In genomic region chr16:69339289-69340094, GRCh38 we compare ENCODE assay signal across 1 cellular context.
TF ChIP-seq lines count a peak whose summit lies in the region.

COG8 (minus strand) TSS chr16:69339564; CDS start chr16:69339552, 12 bp downstream.
NIP7 (plus strand) TSS chr16:69339772; CDS start chr16:69339830, 58 bp downstream.

TF ChIP-seq in K562, 482 proteins besides CTCF, POLR2A, EP300 and RAD21 (continued from another document and continues in another):
- TF ChIP-seq ARID3B (CRISPR knock-in tag; IDR thresholded peaks at IDR 0.05; ENCODE audit: borderline replicate concordance): no peak
- peak; percentile 93 for TF ChIP-seq TAF7 (tag; IDR thresholded peaks at IDR 0.05)
- peak; percentile 99 for TF ChIP-seq ZBTB40 (IDR thresholded peaks at IDR 0.05)
- no peak for TF ChIP-seq ZBTB40 (CRISPR knock-in tag; IDR thresholded peaks at IDR 0.05)
- TF ChIP-seq HNRNPK (IDR thresholded peaks at IDR 0.05; ENCODE audit: low read depth, low read length, poor library complexity, severe bottlenecking): no peak
- 0 out of 2 replicates have a peak, but pooled peaks have one; percentile 44 for TF ChIP-seq ZNF830 (CRISPR knock-in tag; IDR thresholded peaks at IDR 0.05)
- 0 out of 4 replicates have a peak, but pooled peaks of 1 of the 2 experiments have one; percentile 64 for TF ChIP-seq ZMIZ1 (IDR thresholded peaks at IDR 0.05; ENCODE audit: low read depth in 2 of 2, low read length in 2 of 2)
- peak; percentile 98 for TF ChIP-seq MYC (IDR thresholded peaks at IDR 0.05; ENCODE audit: low read depth, low read length)
- TF ChIP-seq MYC (CRISPR knock-in tag; IDR thresholded peaks at IDR 0.05; ENCODE audit: borderline replicate concordance, low read depth): peak; percentile 82; the same call in 1 of the 2 replicates
- peak; percentile 93 for TF ChIP-seq SUPT5H (IDR thresholded peaks at IDR 0.05)
- peak; percentile 96 for TF ChIP-seq PHF8 (IDR thresholded peaks at IDR 0.05; ENCODE audit: borderline replicate concordance, low read length)
- TF ChIP-seq ILF3 (IDR thresholded peaks at IDR 0.05; ENCODE audit: borderline replicate concordance): peak; percentile 31; the same call in 1 of the 2 replicates
- TF ChIP-seq ZNF395 (CRISPR knock-in tag; IDR thresholded peaks at IDR 0.05): no peak
- no peak for TF ChIP-seq MYNN (IDR thresholded peaks at IDR 0.05)
- TF ChIP-seq MYNN (CRISPR knock-in tag; IDR thresholded peaks at IDR 0.05): no peak
- TF ChIP-seq ATF3 (IDR thresholded peaks at IDR 0.05): peak; percentile 16; the same call in 1 of the 2 replicates
- TF ChIP-seq ATF3 (CRISPR knock-in tag; conservative IDR thresholded peaks at IDR 0.05): 0 out of 2 replicates have a peak, but pooled peaks have one; percentile 35
- no peak for TF ChIP-seq ZNF707 (CRISPR knock-in tag; conservative IDR thresholded peaks at IDR 0.05)
- peak; percentile 97 for TF ChIP-seq C11orf30 (IDR thresholded peaks at IDR 0.05; ENCODE audit: low read depth)
- TF ChIP-seq MGA (IDR thresholded peaks at IDR 0.05): peak; percentile 56
- TF ChIP-seq POLR2AphosphoS5 (IDR thresholded peaks at IDR 0.05; ENCODE audit: control insufficient read depth, insufficient read depth, low read depth, low read length): peak; percentile 89
- 0 out of 2 replicates have a peak, but pooled peaks have one; percentile 26 for TF ChIP-seq MIER1 (IDR thresholded peaks at IDR 0.05; ENCODE audit: low read depth)
